11 cellular contexts compared by ENCODE assay signal in the genomic region with DNA sequence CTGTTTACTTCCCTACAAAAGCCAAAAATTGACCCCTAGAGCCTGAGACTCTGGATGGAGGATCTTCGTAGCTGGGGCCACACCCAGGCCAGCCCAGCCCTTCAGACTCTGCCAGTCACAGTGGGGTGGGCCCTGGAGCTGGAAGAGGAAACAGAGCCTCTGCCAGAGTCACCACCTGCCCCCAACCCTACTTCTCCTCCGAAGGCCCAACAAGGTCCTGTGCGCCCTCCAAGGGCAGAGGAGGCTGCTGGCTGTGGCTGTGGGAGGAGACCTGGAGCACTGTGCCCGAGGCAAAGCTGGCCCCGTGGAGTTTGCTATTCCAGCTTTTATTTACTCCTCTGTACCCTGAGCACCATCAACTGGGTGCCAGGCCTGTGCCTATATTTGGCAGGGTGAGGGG. TPM values are rescaled to one million over a fixed set of nuclear protein-coding genes. Genes with fewer than 3 reads are reported as not detected.
A peak's percentile ranks its signal among the peaks of the same experiment; 100 is the strongest.
DNase-seq lines count a peak whose midpoint lies in the region; ATAC-seq, FAIRE-seq and TF ChIP-seq lines count a peak whose summit lies in the region.
"Had no signal": no experiment of that assay in that cellular context is flagged by ENCODE, and none has a peak within 500 bp of the region (broad histone marks: within the 10 kb centered on the region; RNA-seq: fewer than 3 reads in every experiment).

No MANE protein-coding gene starts in this region.

- no peak for FAIRE-seq in kidney (lab: Jason Lieb, UNC)

- H3K9me3 Mint-ChIP-seq in activated naive CD4-positive, alpha-beta T cell treated with anti-CD3 and anti-CD28 coated beads for 36 hours: no peaks in the 10 kb centered on the region
- H3K9me3 Mint-ChIP-seq in activated B cell treated with CpG ODN at 0.5 μM for 24 hours: no peaks in the 10 kb centered on the region
- H3K9me3 Mint-ChIP-seq in stimulated activated naive CD8-positive, alpha-beta T cell treated with anti-CD3 and anti-CD28 coated beads, Interleukin-15, amount 100 ng/mL, for 72 hours: no peaks in the 10 kb centered on the region
- H3K9me3 Mint-ChIP-seq: brain had no signal

- H3K27me3 Mint-ChIP-seq in activated naive CD4-positive, alpha-beta T cell treated with anti-CD3 and anti-CD28 coated beads for 36 hours (ENCODE audit: low read depth): no peaks in the 10 kb centered on the region
- H3K27me3 Mint-ChIP-seq in activated B cell treated with CpG ODN at 0.5 μM for 24 hours: no peaks in the 10 kb centered on the region
- no peaks in the 10 kb centered on the region for H3K27me3 Mint-ChIP-seq in stimulated activated naive CD8-positive, alpha-beta T cell treated with anti-CD3 and anti-CD28 coated beads, Interleukin-15, amount 100 ng/mL, for 72 hours

- intact Hi-C loops in activated naive CD4-positive, alpha-beta T cell treated with anti-CD3 and anti-CD28 coated beads for 36 hours (cut with micrococcal nuclease): loop anchor here (10.0 kb wide), 1 partner anchor 1462 kb away; the partner anchor contains the start of gene DUSP7
- intact Hi-C loops in activated B cell treated with CpG ODN at 0.5 μM for 24 hours (cut with micrococcal nuclease) (no loop called here), kidney (cut with DNase I) (no loop called here)

- H3K36me3 Mint-ChIP-seq in activated naive CD4-positive, alpha-beta T cell treated with anti-CD3 and anti-CD28 coated beads for 36 hours (ENCODE audit: low read depth): peaks cover 4% of the 10 kb centered on the region
- H3K36me3 Mint-ChIP-seq in activated B cell treated with CpG ODN at 0.5 μM for 24 hours (ENCODE audit: low read depth): no peaks in the 10 kb centered on the region
- H3K36me3 Mint-ChIP-seq: brain had no signal

- H3K36me3 ChIP-seq in kidney (ENCODE audit: control insufficient read depth in 1 of 2, insufficient read depth in 2 of 2, low read length in 2 of 2): no peaks in the 10 kb centered on the region
- H3K36me3 ChIP-seq: WERI-Rb-1 had no signal

- no peak overlapping the region for H3K4me3 ChIP-seq in kidney (ENCODE audit: low read length in 2 of 2)

- peaks cover 7 to 16% of the 10 kb centered on the region in 2 donors for H3K4me1 ChIP-seq in kidney (ENCODE audit: control insufficient read depth in 1 of 2, insufficient read depth in 1 of 2, low read depth in 1 of 2, low read length in 2 of 2)

- no peaks in the 10 kb centered on the region for H3K9me3 ChIP-seq in kidney (ENCODE audit: control insufficient read depth in 1 of 2, low read length in 2 of 2)

- peak overlapping the region; percentile 13 to 32 for H3K27ac ChIP-seq in kidney (ENCODE audit: low read depth in 2 of 2, low read length in 2 of 2)
- H3K27ac ChIP-seq: WERI-Rb-1 had no signal

- ATAC-seq in activated B cell treated with CpG ODN at 0.5 μM for 24 hours (ENCODE audit: low read depth): no peak
- no peak for ATAC-seq in stimulated activated naive CD8-positive, alpha-beta T cell treated with anti-CD3 and anti-CD28 coated beads, Interleukin-15, amount 100 ng/mL, for 72 hours
- ATAC-seq in HG02642 (IDR thresholded peaks at IDR 0.05; ENCODE audit: poor library complexity, unreplicated experiment): no peak
- no peak for ATAC-seq in GM21786 (IDR thresholded peaks at IDR 0.05; ENCODE audit: unreplicated experiment)

- no peak overlapping the region for H3K4me3 Mint-ChIP-seq in activated naive CD4-positive, alpha-beta T cell treated with anti-CD3 and anti-CD28 coated beads for 36 hours
- H3K4me3 Mint-ChIP-seq in activated B cell treated with CpG ODN at 0.5 μM for 24 hours: no peak overlapping the region
- H3K4me3 Mint-ChIP-seq in stimulated activated naive CD8-positive, alpha-beta T cell treated with anti-CD3 and anti-CD28 coated beads, Interleukin-15, amount 100 ng/mL, for 72 hours: peak overlapping the region; percentile 85 to 86
- H3K4me3 Mint-ChIP-seq: brain had no signal

- CTCF ChIA-PET in activated naive CD4-positive, alpha-beta T cell treated with anti-CD3 and anti-CD28 coated beads for 36 hours (lab: Charles Lee): interaction anchor here (1.1 to 10.7 kb wide), 6 partner anchors 9 to 60 kb away, joined by 3 to 274 read pairs (median 49); partner anchors contain the start of genes C3orf18, CISH, HEMK1 and MAPKAPK3
- CTCF ChIA-PET in activated B cell treated with CpG ODN at 0.5 μM for 24 hours (lab: Charles Lee): interaction anchor here (3.1 to 5.2 kb wide), 3 partner anchors 17 to 22 kb away, joined by 41 to 60 read pairs (median 57); partner anchors contain the start of genes CISH and HEMK1

- POLR2A ChIA-PET in activated B cell treated with CpG ODN at 0.5 μM for 24 hours (lab: Charles Lee): interaction anchor here (1.2 to 7.3 kb wide), 3 partner anchors 9 to 23 kb away, joined by 5 to 82 read pairs (median 52); partner anchors contain the start of genes CISH and HEMK1

- H3K4me1 Mint-ChIP-seq in activated naive CD4-positive, alpha-beta T cell treated with anti-CD3 and anti-CD28 coated beads for 36 hours (ENCODE audit: low read depth): peaks cover 81% of the 10 kb centered on the region
- peaks cover 34% of the 10 kb centered on the region for H3K4me1 Mint-ChIP-seq in activated B cell treated with CpG ODN at 0.5 μM for 24 hours
- H3K4me1 Mint-ChIP-seq in stimulated activated naive CD8-positive, alpha-beta T cell treated with anti-CD3 and anti-CD28 coated beads, Interleukin-15, amount 100 ng/mL, for 72 hours: peaks cover 86% of the 10 kb centered on the region

- peak overlapping the region; percentile 99 for H3K27ac Mint-ChIP-seq in activated naive CD4-positive, alpha-beta T cell treated with anti-CD3 and anti-CD28 coated beads for 36 hours
- peak overlapping the region; percentile 50 for H3K27ac Mint-ChIP-seq in activated B cell treated with CpG ODN at 0.5 μM for 24 hours
- H3K27ac Mint-ChIP-seq in stimulated activated naive CD8-positive, alpha-beta T cell treated with anti-CD3 and anti-CD28 coated beads, Interleukin-15, amount 100 ng/mL, for 72 hours: peak overlapping the region; percentile 98

- TF ChIP-seq CTCF in activated B cell treated with CpG ODN at 0.5 μM for 24 hours (IDR thresholded peaks at IDR 0.05) (no peak), kidney (IDR thresholded peaks at IDR 0.05; ENCODE audit: borderline replicate concordance, extremely low read depth, insufficient read depth) (no peak)

- H3K9ac ChIP-seq in kidney (ENCODE audit: low read length in 2 of 2): peak overlapping the region in 1 of 2 donors; percentile 19

- DNase-seq in activated naive CD4-positive, alpha-beta T cell treated with anti-CD3 and anti-CD28 coated beads for 36 hours: peak; percentile 41
- no peak for DNase-seq in activated naive CD4-positive, alpha-beta T cell treated with Interleukin-2 at 50 U/mL for 16 hours
- DNase-seq in activated B cell treated with CpG ODN at 0.5 μM for 24 hours: no peak
- DNase-seq in kidney: no peak
- DNase-seq in stimulated activated naive CD8-positive, alpha-beta T cell treated with anti-CD3 and anti-CD28 coated beads, Interleukin-15, amount 100 ng/mL, for 72 hours: peak in 1 of 2 donors; percentile 26
- no peak for DNase-seq in RPMI8226
- DNase-seq: NCI-H526, WERI-Rb-1 had no signal

RNA-seq across cellular contexts. Expression of gene CISH, which starts 19.0 kb away (rescaled TPM):
- total RNA-seq in activated naive CD4-positive, alpha-beta T cell treated with anti-CD3 and anti-CD28 coated beads for 36 hours: 100 to 1,000 TPM; 136 to 138 TPM
- total RNA-seq in activated B cell treated with CpG ODN at 0.5 μM for 24 hours (2.9 and 3.2 TPM in 2 replicates), kidney (30.8 TPM)
- 59.4 TPM for polyA plus RNA-seq in kidney (ENCODE audit: insufficient read depth, low read depth, low replicate concordance)

RNA-seq across cellular contexts. Expression of gene HEMK1, which starts 23.2 kb away (rescaled TPM):
- 10 to 100 TPM; 27.0 to 30.4 TPM for total RNA-seq in activated naive CD4-positive, alpha-beta T cell treated with anti-CD3 and anti-CD28 coated beads for 36 hours
- 23.5 and 26.9 TPM in 2 replicates for total RNA-seq in activated B cell treated with CpG ODN at 0.5 μM for 24 hours
- total RNA-seq in kidney: 25.1 TPM
- polyA plus RNA-seq in kidney (ENCODE audit: insufficient read depth, low read depth, low replicate concordance): 30.3 TPM

RNA-seq across cellular contexts. Expression of gene MAPKAPK3, which starts 24.4 kb away (rescaled TPM):
- total RNA-seq in activated naive CD4-positive, alpha-beta T cell treated with anti-CD3 and anti-CD28 coated beads for 36 hours: 100 to 1,000 TPM; 105 to 106 TPM
- total RNA-seq in activated B cell treated with CpG ODN at 0.5 μM for 24 hours (18.2 and 20.3 TPM in 2 replicates), kidney (75.8 TPM)
- 68.0 TPM for polyA plus RNA-seq in kidney (ENCODE audit: insufficient read depth, low read depth, low replicate concordance)

RNA-seq across cellular contexts. Expression of gene C3orf18, which starts 25.0 kb away (rescaled TPM):
- total RNA-seq in activated naive CD4-positive, alpha-beta T cell treated with anti-CD3 and anti-CD28 coated beads for 36 hours: 1 to 10 TPM; 3.1 to 3.8 TPM
- total RNA-seq in activated B cell treated with CpG ODN at 0.5 μM for 24 hours (4.5 and 5.9 TPM in 2 replicates), kidney (6.2 TPM)
- polyA plus RNA-seq in kidney (ENCODE audit: insufficient read depth, low read depth, low replicate concordance): 14.9 TPM

Comparison
In these comparisons a context has a peak if more than half of its experiments do, and no peak if none do; other contexts are left out.
1. H3K4me3 Mint-ChIP-seq: peak in stimulated activated naive CD8-positive, alpha-beta T cell treated with anti-CD3 and anti-CD28 coated beads, Interleukin-15, amount 100 ng/mL, for 72 hours (2 of 2); none in activated naive CD4-positive, alpha-beta T cell treated with anti-CD3 and anti-CD28 coated beads for 36 hours (single experiment) and activated B cell treated with CpG ODN at 0.5 μM for 24 hours (single experiment).
2. Peak in every context shown above with its lines, with median percentiles within 50 percentile points of each other: H3K27ac Mint-ChIP-seq.